In the genomic region with DNA sequence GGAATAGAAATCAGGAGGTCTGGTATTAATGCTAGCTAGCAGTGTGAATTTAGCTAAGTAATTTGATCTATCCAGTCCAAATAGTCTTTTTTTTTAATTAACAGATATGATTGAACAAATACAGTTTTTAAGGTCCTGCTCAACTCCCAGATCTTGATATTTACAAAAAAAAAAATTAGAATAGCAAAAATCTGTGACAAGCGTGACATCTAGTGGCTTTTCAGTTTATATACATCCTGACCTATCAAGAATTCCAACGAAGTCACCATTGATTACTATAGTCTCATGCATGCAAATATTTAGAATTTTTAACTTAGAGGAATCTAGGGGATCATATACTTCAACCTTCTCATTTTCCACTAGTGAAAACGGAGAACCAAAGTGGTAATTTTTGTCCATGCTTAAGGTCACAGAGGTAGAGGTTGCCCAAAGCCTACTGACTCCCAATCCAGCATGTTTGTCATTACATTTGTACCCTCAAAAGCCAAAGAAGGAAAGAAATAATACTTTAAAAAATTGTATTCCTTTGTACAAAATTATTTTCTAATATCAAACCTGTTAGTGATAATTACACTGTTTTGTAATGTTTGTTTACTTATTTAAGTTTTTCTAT, we compare ENCODE assay signal across 8 cellular contexts. TPM values are rescaled to one million over a fixed set of nuclear protein-coding genes. Genes with fewer than 3 reads are reported as not detected.
DNase-seq lines count a peak whose midpoint lies in the region; ATAC-seq, FAIRE-seq and TF ChIP-seq lines count a peak whose summit lies in the region.

No MANE protein-coding gene starts in this region.

- WGBS in A549 (ENCODE audit: missing lambda C conversion rate) = 2% methylated on average over 3 of the region's 3 CpGs
- WGBS in neuronal stem cell (ENCODE audit: extremely low coverage in 2 of 2, insufficient read length in 2 of 2, insufficient replicate concordance in 1 of 2), 2 donors = no CpG with 5 or more reads among the region's 3 CpGs

- DNase-seq in A549 (ENCODE audit: low read depth in 1 of 2, low spot score in 1 of 2) = peak in 1 of 2 experiments; percentile 39
- peak; percentile 23 for DNase-seq in HCT116 (ENCODE audit: low read depth, low spot score)
- peak; percentile 61 for DNase-seq in RKO (ENCODE audit: low spot score)
- DNase-seq in foreskin fibroblast = peak; percentile 32 to 77
- DNase-seq in urothelium cell line (ENCODE audit: low spot score) = peak; percentile 23
- no peak for DNase-seq in NCI-H524 treated with DMSO at 0.1 percent for 48 hours (lab: John Stamatoyannopoulos, UW)
- DNase-seq in neuronal stem cell (ENCODE audit: low spot score) = no peak
- no peak for DNase-seq in putamen (ENCODE audit: low spot score)

- H4K91ac ChIP-seq in neuronal stem cell (ENCODE audit: low read depth, low read length, poor library complexity) = no peak overlapping the region

- RAD21 ChIA-PET in HCT116 (lab: Charles Lee; ENCODE audit: low non-redundant PET in 1 of 2, low total read pairs in 2 of 2, uncharacterized antibody in 2 of 2, unreplicated experiment in 2 of 2) = no interaction called here

- no TSS peak for BruUV-seq in HCT116 (replicated peaks; lab: Mats Ljungman, UMichigan)

- H3K23ac ChIP-seq in neuronal stem cell (ENCODE audit: low read depth, low read length, poor library complexity) = no peak overlapping the region

- H2BK12ac ChIP-seq in neuronal stem cell (ENCODE audit: low read length) = no peak overlapping the region

- no peak overlapping the region for H2AK5ac ChIP-seq in neuronal stem cell (ENCODE audit: low read depth, low read length)

- no peaks in the 10 kb centered on the region for H3K79me2 ChIP-seq in HCT116 (ENCODE audit: insufficient read depth, low read length)

- H3K4me3 ChIP-seq in A549 (no peak overlapping the region), HCT116 (replicated peaks in 1 of 2; ENCODE audit: low read depth in 1 of 2, low read length in 2 of 2) (no peak overlapping the region), foreskin fibroblast (ENCODE audit: low read depth in 1 of 2, low read length in 2 of 2) (no peak overlapping the region), neuronal stem cell (ENCODE audit: low read length in 2 of 2) (no peak overlapping the region)

- no peak overlapping the region for H3K18ac ChIP-seq in neuronal stem cell (ENCODE audit: low read length)

- ATAC-seq in A549 = peak; percentile 56 to 61; a peak in 4 of 6 replicates
- ATAC-seq in HCT116 = peak; percentile 74

- H3K27ac ChIP-seq in A549 = no peak overlapping the region
- no peak overlapping the region for H3K27ac ChIP-seq in HCT116 (ENCODE audit: low read depth, low read length)
- no peak overlapping the region for H3K27ac ChIP-seq in neuronal stem cell (replicated peaks; ENCODE audit: low read length)

- intact Hi-C loops in HCT116 (cut with micrococcal nuclease) = loop anchor here (2.0 to 10.0 kb wide), 4 partner anchors 241 to 938 kb away; no protein-coding TSS in a partner anchor

- TF ChIP-seq RAD21 in A549 (conservative IDR thresholded peaks at IDR 0.05 in 1 of 2, IDR thresholded peaks at IDR 0.05 in 1 of 2) (peak; percentile 76 to 87), HCT116 (IDR thresholded peaks at IDR 0.05; ENCODE audit: low read depth) (peak; percentile 63)

- H3K9ac ChIP-seq in HCT116 (ENCODE audit: low read length) = no peak overlapping the region
- no peak overlapping the region for H3K9ac ChIP-seq in neuronal stem cell (ENCODE audit: low read depth, low read length, poor library complexity)

- no peak overlapping the region for H4K8ac ChIP-seq in neuronal stem cell (ENCODE audit: low read depth, low read length)

- no peaks in the 10 kb centered on the region for H4K20me1 ChIP-seq in HCT116 (ENCODE audit: insufficient read depth)

- no peak for TF ChIP-seq EP300 in A549 (IDR thresholded peaks at IDR 0.05)

- peak; percentile 80 for TF ChIP-seq CTCF in A549 (IDR thresholded peaks at IDR 0.05)
- peak; percentile 34 to 50 (median 38); a peak in 5 of 6 replicates for TF ChIP-seq CTCF in HCT116 (IDR thresholded peaks at IDR 0.05 in 2 of 3, conservative IDR thresholded peaks at IDR 0.05 in 1 of 3; ENCODE audit: borderline replicate concordance in 1 of 3, insufficient read depth in 1 of 3, low read depth in 2 of 3, low read length in 2 of 3)
- TF ChIP-seq CTCF in foreskin fibroblast (IDR thresholded peaks at IDR 0.05; ENCODE audit: low read depth, low read length) = peak; percentile 19

- CTCF ChIA-PET in A549 (lab: Yijun Ruan, JAX) = interaction anchor here (0.6 to 2.2 kb wide), 20 partner anchors 10 to 1174 kb away, joined by 3 to 11 read pairs (median 3); a partner anchor contains a TSS
- CTCF ChIA-PET in HCT116 (lab: Charles Lee) = interaction anchor here (0.7 to 1.2 kb wide), 3 partner anchors 715 to 934 kb away, joined by 3 to 5 read pairs (median 4); no protein-coding TSS in a partner anchor

- TF ChIP-seq POLR2A in A549 (IDR thresholded peaks at IDR 0.05; ENCODE audit: low read length) (no peak), HCT116 (IDR thresholded peaks at IDR 0.05; ENCODE audit: borderline replicate concordance, extremely low read depth, insufficient read depth, insufficient read length) (no peak)

- H3K4me2 ChIP-seq in A549 (no peak overlapping the region), HCT116 (ENCODE audit: low read length) (no peak overlapping the region), neuronal stem cell (ENCODE audit: insufficient read depth, low read length, poor library complexity, severe bottlenecking) (no peak overlapping the region)

- POLR2A ChIA-PET in A549 (lab: Yijun Ruan, JAX) = no interaction called here
- POLR2A ChIA-PET in HCT116 (lab: Charles Lee) = no interaction called here

- no peak overlapping the region for H2AFZ ChIP-seq in HCT116 (ENCODE audit: low read depth, low read length, poor library complexity, severe bottlenecking)
- H2AFZ ChIP-seq in neuronal stem cell (ENCODE audit: low read length) = no peak overlapping the region

- H2BK120ac ChIP-seq in neuronal stem cell (ENCODE audit: low read depth, low read length) = no peak overlapping the region

- peak; percentile 23 for FAIRE-seq in A549 (lab: Jason Lieb, UNC)
- FAIRE-seq in urothelium cell line (lab: Jason Lieb, UNC) = no peak

- H3K27me3 ChIP-seq in HCT116 (ENCODE audit: insufficient read depth, low read length) (no peaks in the 10 kb centered on the region), neuronal stem cell (ENCODE audit: control insufficient read depth in 3 of 3, insufficient read depth in 3 of 3, low read depth in 1 of 3, low read length in 3 of 3) (peaks cover 0 to 5% (median 0%) of the 10 kb centered on the region in 3 experiments)

- H2BK15ac ChIP-seq in neuronal stem cell (ENCODE audit: low read length) = no peak overlapping the region

- H3K14ac ChIP-seq in neuronal stem cell (ENCODE audit: low read length) = no peak overlapping the region

- H3K9me2 ChIP-seq in HCT116 (ENCODE audit: insufficient read depth) = no peaks in the 10 kb centered on the region

- H3K36me3 ChIP-seq in HCT116 (ENCODE audit: control insufficient read depth in 1 of 2, insufficient read depth in 2 of 2, low read length in 2 of 2) (no peaks in the 10 kb centered on the region), neuronal stem cell (replicated peaks in 1 of 2; ENCODE audit: control insufficient read depth in 2 of 2, insufficient read depth in 2 of 2, low read length in 2 of 2) (no peaks in the 10 kb centered on the region)

- H3K4me1 ChIP-seq in A549 = no peaks in the 10 kb centered on the region
- no peaks in the 10 kb centered on the region for H3K4me1 ChIP-seq in HCT116 (ENCODE audit: control insufficient read depth in 1 of 2, insufficient read depth in 2 of 2, low read length in 2 of 2)
- H3K4me1 ChIP-seq in neuronal stem cell (ENCODE audit: control insufficient read depth in 2 of 2, insufficient read depth in 1 of 2, low read depth in 1 of 2, low read length in 2 of 2) = no peaks in the 10 kb centered on the region

- H3K79me1 ChIP-seq in neuronal stem cell (ENCODE audit: low read depth, low read length) = no peaks in the 10 kb centered on the region

- H3K9me3 ChIP-seq in A549 (no peaks in the 10 kb centered on the region), HCT116 (ENCODE audit: control insufficient read depth in 1 of 2, insufficient read depth in 1 of 2, low read depth in 1 of 2, low read length in 2 of 2) (no peaks in the 10 kb centered on the region), neuronal stem cell (replicated peaks in 1 of 2; ENCODE audit: control insufficient read depth in 2 of 2, insufficient read depth in 1 of 2, low read depth in 1 of 2, low read length in 2 of 2) (peaks cover 0 to 5% of the 10 kb centered on the region in 2 donors)

- no peak overlapping the region for H2BK5ac ChIP-seq in neuronal stem cell (ENCODE audit: low read length)

- no peak overlapping the region for H3K4ac ChIP-seq in neuronal stem cell (ENCODE audit: low read length)

TF ChIP-seq in A549, 52 proteins besides CTCF, POLR2A, EP300 and RAD21 (continues in another document):
- TF ChIP-seq HOXB13 (CRISPR knock-in tag; IDR thresholded peaks at IDR 0.05; ENCODE audit: low read depth) = no peak
- TF ChIP-seq, protein P1, sequence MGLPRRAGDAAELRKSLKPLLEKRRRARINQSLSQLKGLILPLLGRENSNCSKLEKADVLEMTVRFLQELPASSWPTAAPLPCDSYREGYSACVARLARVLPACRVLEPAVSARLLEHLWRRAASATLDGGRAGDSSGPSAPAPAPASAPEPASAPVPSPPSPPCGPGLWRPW (IDR thresholded peaks at IDR 0.05) = no peak
- peak; percentile 74 for TF ChIP-seq SMC3 (IDR thresholded peaks at IDR 0.05)
- no peak for TF ChIP-seq CBX2 (IDR thresholded peaks at IDR 0.05; ENCODE audit: borderline replicate concordance, low read depth)

TF ChIP-seq in HCT116, 20 proteins besides CTCF, POLR2A, EP300 and RAD21:
- TF ChIP-seq ZNF274 (IDR thresholded peaks at IDR 0.05; ENCODE audit: low read depth, low read length) = no peak
TF ChIP-seq in HCT116: peak in this region for 0.

RNA-seq across cellular contexts. Expression of a gene that starts 17.6 kb away (rescaled TPM):
- polyA plus RNA-seq in A549 (2011; rRNA removed) (247 and 398 TPM in 2 replicates), A549 (2017; fragmentation: RNase III; extraction: RNeasy Plus Mini Kit Qiagen cat#74134 plus additional on column Dnase treatment) (287 to 324 TPM (median 293 TPM) in 3 replicates)
- polyA plus RNA-seq in A549 (2012; cell fraction: cytosol; rRNA removed) = 69.3 and 74.2 TPM in 2 replicates
- 42.7 and 63.1 TPM in 2 replicates for polyA plus RNA-seq in A549 (2012; cell fraction: nucleus; rRNA removed)
- 107 and 116 TPM in 2 replicates for polyA minus RNA-seq in A549 (2011; rRNA and poly(A)+ RNA removed)
- 291 TPM for total RNA-seq in HCT116 (2021; ENCODE audit: unreplicated experiment)
- polyA plus RNA-seq in HCT116 (2012) = 108 and 149 TPM in 2 replicates
- 66.5 TPM for polyA plus RNA-seq in neuronal stem cell (2013, experiment 1 of 2)
- polyA plus RNA-seq in neuronal stem cell (2013, experiment 2 of 2) = 67.4 TPM

Comparison
In these comparisons a context has a peak if more than half of its experiments do, and no peak if none do; other contexts are left out.
1. DNase-seq: peak in HCT116 (single experiment), RKO (single experiment), foreskin fibroblast (2 of 2) and urothelium cell line (single experiment); none in NCI-H524 treated with DMSO at 0.1 percent for 48 hours (single experiment), neuronal stem cell (single experiment) and putamen (single experiment).
2. CTCF ChIP-seq: peak in every context shown above with its lines; median percentile 80 in A549; 38 in HCT116; 19 in foreskin fibroblast.